ENCODE assay signal across 12 cellular contexts in genomic region chr14:75562048-75562447, GRCh38. TPM values are rescaled to one million over a fixed set of nuclear protein-coding genes. Genes with fewer than 3 reads are reported as not detected.
DNase-seq lines count a peak whose midpoint lies in the region; ATAC-seq and TF ChIP-seq lines count a peak whose summit lies in the region.
"Had no signal": no experiment of that assay in that cellular context is flagged by ENCODE, and none has a peak within 500 bp of the region (broad histone marks: within the 10 kb centered on the region; RNA-seq: fewer than 3 reads in every experiment).

No MANE protein-coding gene starts in this region.

- peaks cover 49% of the 10 kb centered on the region for H3K4me1 Mint-ChIP-seq in T-helper 17 cell
- peaks cover 65% of the 10 kb centered on the region for H3K4me1 Mint-ChIP-seq in activated naive CD4-positive, alpha-beta T cell treated with anti-CD3 and anti-CD28 coated beads, Interleukin-2, amount 50 U/mL, for 24 hours

- no peak overlapping the region for H3K4me3 Mint-ChIP-seq in T-helper 17 cell
- H3K4me3 Mint-ChIP-seq in activated naive CD4-positive, alpha-beta T cell treated with anti-CD3 and anti-CD28 coated beads, Interleukin-2, amount 50 U/mL, for 24 hours, result peak overlapping the region; percentile 57

- ATAC-seq in T-helper 17 cell, result no peak

- H3K4me2 ChIP-seq in OCI-LY7 (ENCODE audit: low read length), result no peak overlapping the region

- DNase-seq in Daoy (ENCODE audit: low read depth) (peak; percentile 43), T-helper 17 cell (no peak), OCI-LY7 (ENCODE audit: low spot score) (no peak), GM13977 (ENCODE audit: low spot score) (no peak), NCI-H1092 (lab: John Stamatoyannopoulos, UW) (no peak), globus pallidus (ENCODE audit: low spot score) (no peak)
- peak; percentile 75 to 82 for DNase-seq in stimulated activated CD4-positive, alpha-beta T cell treated with anti-CD3 and anti-CD28 coated beads, Interleukin-15, amount 100 ng/mL, for 48 hours (ENCODE audit: low read depth in 2 of 2)
- DNase-seq: GDM1, NCI-H2171 treated with DMSO at 0.1 percent for 48 hours had no signal

- H3K27ac ChIP-seq in OCI-LY7 (ENCODE audit: low read depth, low read length, poor library complexity, severe bottlenecking), result no peak overlapping the region
- H3K27ac ChIP-seq: ascending aorta had no signal

- H3K4me3 ChIP-seq in OCI-LY7 (ENCODE audit: low read depth, low read length, poor library complexity, severe bottlenecking), result no peak overlapping the region
- H3K4me3 ChIP-seq: ascending aorta had no signal

- POLR2A ChIA-PET in OCI-LY7 (lab: Charles Lee), result interaction anchor here (0.9 kb wide), 1 partner anchor 67 kb away, joined by 3 read pairs; no protein-coding TSS in a partner anchor

- in situ Hi-C loops in GM13977 (cut with MboI; ENCODE audit: low pct_unique_long_range_greater_than_20kb, low sequenced_read_pairs, unreplicated experiment), result loop anchor here (5.0 kb wide), 1 partner anchor 255 kb away; no protein-coding TSS in a partner anchor

- peak overlapping the region; percentile 54 for H3K27ac Mint-ChIP-seq in T-helper 17 cell
- peak overlapping the region; percentile 96 for H3K27ac Mint-ChIP-seq in activated naive CD4-positive, alpha-beta T cell treated with anti-CD3 and anti-CD28 coated beads, Interleukin-2, amount 50 U/mL, for 24 hours

- H3K9me2 ChIP-seq in OCI-LY7 (ENCODE audit: insufficient read depth, low read length), result no peaks in the 10 kb centered on the region

- H3K4me1 ChIP-seq in OCI-LY7 (ENCODE audit: insufficient read depth, low read length, poor library complexity, severe bottlenecking), result no peaks in the 10 kb centered on the region
- H3K4me1 ChIP-seq: ascending aorta had no signal

- H4K20me1 ChIP-seq in OCI-LY7 (ENCODE audit: insufficient read depth, low read length), result no peaks in the 10 kb centered on the region

- H3K36me3 Mint-ChIP-seq in T-helper 17 cell (ENCODE audit: low read depth), result peaks cover 4% of the 10 kb centered on the region
- H3K36me3 Mint-ChIP-seq in activated naive CD4-positive, alpha-beta T cell treated with anti-CD3 and anti-CD28 coated beads, Interleukin-2, amount 50 U/mL, for 24 hours, result peaks cover 4% of the 10 kb centered on the region

- H3K9me3 ChIP-seq in T-helper 17 cell (ENCODE audit: control insufficient read depth, low read length, poor library complexity, severe bottlenecking) (no peaks in the 10 kb centered on the region), OCI-LY7 (ENCODE audit: low read length) (no peaks in the 10 kb centered on the region)
- H3K9me3 ChIP-seq: ascending aorta had no signal

- no peak overlapping the region for H2AFZ ChIP-seq in OCI-LY7 (ENCODE audit: low read length)

- H3K27me3 Mint-ChIP-seq in T-helper 17 cell, result no peaks in the 10 kb centered on the region
- no peaks in the 10 kb centered on the region for H3K27me3 Mint-ChIP-seq in activated naive CD4-positive, alpha-beta T cell treated with anti-CD3 and anti-CD28 coated beads, Interleukin-2, amount 50 U/mL, for 24 hours

- CTCF ChIA-PET in OCI-LY7 (lab: Charles Lee; ENCODE audit: unreplicated experiment), result no interaction called here

- intact Hi-C loops in OCI-LY7 (cut with micrococcal nuclease; ENCODE audit: unreplicated experiment), result no loop called here

- no peaks in the 10 kb centered on the region for H3K36me3 ChIP-seq in OCI-LY7 (ENCODE audit: insufficient read depth, low read length)
- H3K36me3 ChIP-seq: ascending aorta had no signal

- no peak for TF ChIP-seq CTCF in OCI-LY7 (conservative IDR thresholded peaks at IDR 0.05; ENCODE audit: low read length)
- no peak for TF ChIP-seq CTCF in GM13977 (IDR thresholded peaks at IDR 0.05; ENCODE audit: extremely low read depth, insufficient read depth, missing control alignments)

- no peaks in the 10 kb centered on the region for H3K9me3 Mint-ChIP-seq in activated naive CD4-positive, alpha-beta T cell treated with anti-CD3 and anti-CD28 coated beads, Interleukin-2, amount 50 U/mL, for 24 hours

- no TSS peak for BruUV-seq in OCI-LY7 (replicated peaks; lab: Mats Ljungman, UMichigan)

- no peaks in the 10 kb centered on the region for H3K79me2 ChIP-seq in OCI-LY7 (ENCODE audit: insufficient read depth, low read depth, low read length)

RNA-seq across cellular contexts. Expression of gene FLVCR2, which starts 16.4 kb away (rescaled TPM):
- total RNA-seq in Daoy (2014; rRNA removed; shearing (Covaris generic)), result 0.11 TPM in 1 of 2 replicates, not detected in the other
- total RNA-seq in T-helper 17 cell (1 to 10 TPM; 6.5 to 8.1 TPM), OCI-LY7 (2022) (not detected in 2 replicates)
- total RNA-seq in OCI-LY7 (2014; rRNA removed; shearing (Covaris generic)), result 0.26 TPM in 1 of 2 replicates, not detected in the other

RNA-seq across cellular contexts. Expression of gene BATF, which starts 39.8 kb away (rescaled TPM):
- not detected in 2 replicates for total RNA-seq in Daoy (2014; rRNA removed; shearing (Covaris generic))
- total RNA-seq in T-helper 17 cell (10 to 100 TPM; 20.3 to 21.3 TPM), OCI-LY7 (2022) (1.1 and 1.5 TPM in 2 replicates)
- total RNA-seq in OCI-LY7 (2014; rRNA removed; shearing (Covaris generic)), result 0.98 and 5.3 TPM in 2 replicates
- total RNA-seq: ascending aorta, fibroblast of villous mesenchyme had no signal

Comparison
In these comparisons a context has a peak if more than half of its experiments do, and no peak if none do; other contexts are left out.
1. DNase-seq: peak in Daoy (single experiment) and stimulated activated CD4-positive, alpha-beta T cell treated with anti-CD3 and anti-CD28 coated beads, Interleukin-15, amount 100 ng/mL, for 48 hours (2 of 2); none in T-helper 17 cell (0 of 3), OCI-LY7 (single experiment), GM13977 (single experiment), NCI-H1092 (single experiment) and globus pallidus (single experiment).